Comparison of ENCODE assay signal across 26 cellular contexts in the genomic region with DNA sequence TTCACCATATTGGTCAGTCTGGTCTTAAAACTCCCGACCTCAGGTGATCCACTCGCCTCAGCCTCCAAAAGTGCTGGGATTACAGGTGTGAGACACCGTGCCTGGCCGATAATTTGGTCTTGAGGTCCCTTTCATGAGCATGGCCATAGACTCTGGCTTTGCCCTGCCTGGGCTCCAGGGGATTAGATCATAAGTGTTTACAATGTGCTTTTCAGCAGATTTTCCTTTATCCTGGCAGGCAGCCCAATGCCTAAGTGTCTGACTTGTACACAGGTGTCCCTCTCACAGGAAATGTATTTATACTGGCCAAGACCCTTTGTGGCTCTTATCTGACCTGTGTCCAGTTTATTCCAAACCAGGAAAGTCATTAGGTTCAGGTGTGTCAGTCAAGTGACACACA. TPM values are rescaled to one million over a fixed set of nuclear protein-coding genes. Genes with fewer than 3 reads are reported as not detected.
DNase-seq lines count a peak whose midpoint lies in the region; ATAC-seq and TF ChIP-seq lines count a peak whose summit lies in the region.
"Had no signal": no experiment of that assay in that cellular context is flagged by ENCODE, and none has a peak within 500 bp of the region (broad histone marks: within the 10 kb centered on the region; RNA-seq: fewer than 3 reads in every experiment).

No MANE protein-coding gene starts in this region.

- no peak overlapping the region for H2AFZ ChIP-seq in H9 (ENCODE audit: low read length)
- H2AFZ ChIP-seq: GM23338 had no signal

- TF ChIP-seq CTCF in H9 (conservative IDR thresholded peaks at IDR 0.05) = no peak

- no peak overlapping the region for H3K56ac ChIP-seq in H9 (ENCODE audit: insufficient read length, low read depth, low read length)

- no peaks in the 10 kb centered on the region for H3K4me1 Mint-ChIP-seq in stimulated activated effector memory CD8-positive, alpha-beta T cell treated with anti-CD3 and anti-CD28 coated beads, Interleukin-12 subunit alpha, Interleukin-12 subunit beta, amount 100 ng/mL, for 72 hours
- H3K4me1 Mint-ChIP-seq in H9 = peaks cover 0 to 7% of the 10 kb centered on the region in 2 experiments; a peak in 2 of 4 replicates
- H3K4me1 Mint-ChIP-seq: GM23338, mesothelial cell of epicardium had no signal

- no peak overlapping the region for H4K8ac ChIP-seq in H9 (replicated peaks; ENCODE audit: insufficient read length, low read depth, low read length)

- ATAC-seq in stimulated activated effector memory CD8-positive, alpha-beta T cell treated with anti-CD3 and anti-CD28 coated beads, Interleukin-12 subunit alpha, Interleukin-12 subunit beta, amount 100 ng/mL, for 72 hours = no peak
- ATAC-seq in GM21390 (IDR thresholded peaks at IDR 0.05; ENCODE audit: unreplicated experiment) = no peak
- ATAC-seq: CD8-positive, alpha-beta T cell; foreskin keratinocyte; GM23338; naive thymus-derived CD8-positive, alpha-beta T cell; right cardiac atrium had no signal

- no peak overlapping the region for H2BK5ac ChIP-seq in H9 (ENCODE audit: insufficient read length, low read length)

- no peaks in the 10 kb centered on the region for H4K20me1 ChIP-seq in H9 (ENCODE audit: control insufficient read depth, insufficient read depth, insufficient read length)

- H3K9me3 ChIP-seq in H9 (ENCODE audit: control insufficient read depth, low read depth, low read length) = no peaks in the 10 kb centered on the region
- H3K9me3 ChIP-seq: MG63, SK-N-SH, stomach had no signal

- H3K4me3 Mint-ChIP-seq in stimulated activated effector memory CD8-positive, alpha-beta T cell treated with anti-CD3 and anti-CD28 coated beads, Interleukin-12 subunit alpha, Interleukin-12 subunit beta, amount 100 ng/mL, for 72 hours = no peak overlapping the region
- no peak overlapping the region for H3K4me3 Mint-ChIP-seq in H9
- H3K4me3 Mint-ChIP-seq: activated CD4-positive, alpha-beta memory T cell treated with anti-CD3 and anti-CD28 coated beads for 36 hours; CD8-positive, alpha-beta T cell; GM23338; mesothelial cell of epicardium; naive thymus-derived CD8-positive, alpha-beta T cell had no signal

- H3K79me1 ChIP-seq in H9 (ENCODE audit: insufficient read depth, low read depth, low read length, poor library complexity, severe bottlenecking) = no peaks in the 10 kb centered on the region

- no peak overlapping the region for H4K91ac ChIP-seq in H9 (ENCODE audit: insufficient read length, low read depth, low read length)

- no CpG with 5 or more reads among the region's 4 CpGs for WGBS in H9 (ENCODE audit: extremely low coverage, insufficient read length, low lambda C conversion rate)

- DNase-seq in NCI-H1105 treated with DMSO at 0.1 percent for 48 hours (lab: John Stamatoyannopoulos, UW) = peak; percentile 42
- DNase-seq in NCI-H1105 (lab: John Stamatoyannopoulos, UW) = no peak
- DNase-seq in NCI-H345 treated with DMSO at 0.1 percent for 48 hours (lab: John Stamatoyannopoulos, UW; ENCODE audit: unreplicated experiment) = peak; percentile 13
- DNase-seq in RPMI8226 = peak; percentile 93
- DNase-seq in stimulated activated effector memory CD8-positive, alpha-beta T cell treated with anti-CD3 and anti-CD28 coated beads, Interleukin-12 subunit alpha, Interleukin-12 subunit beta, amount 100 ng/mL, for 72 hours (ENCODE audit: low spot score in 2 of 2) = no peak
- DNase-seq in activated CD8-positive, alpha-beta memory T cell treated with anti-CD3 and anti-CD28 coated beads, Interleukin-2, amount 50 U/mL, for 48 hours = no peak
- no peak for DNase-seq in H9
- DNase-seq: activated CD4-positive, alpha-beta memory T cell treated with anti-CD3 and anti-CD28 coated beads for 36 hours; activated CD4-positive, CD25-positive, alpha-beta regulatory T cell; activated effector memory CD4-positive, alpha-beta T cell treated with anti-CD3 and anti-CD28 coated beads, Interleukin-2, amount 50 U/mL, for 16 hours; CD8-positive, alpha-beta T cell; effector CD8-positive, alpha-beta T cell; foreskin keratinocyte; MG63; naive thymus-derived CD8-positive, alpha-beta T cell; SK-N-SH; stimulated activated CD4-positive, alpha-beta T cell treated with anti-CD3 and anti-CD28 coated beads, Interleukin-12 subunit alpha, Interleukin-12 subunit beta, amount 100 ng/mL, for 4 hours; stomach; trophoblast cell had no signal

- H2AK5ac ChIP-seq in H9 (ENCODE audit: insufficient read length, low read length) = no peak overlapping the region

- peak overlapping the region; percentile 10 for H3K27ac Mint-ChIP-seq in stimulated activated effector memory CD8-positive, alpha-beta T cell treated with anti-CD3 and anti-CD28 coated beads, Interleukin-12 subunit alpha, Interleukin-12 subunit beta, amount 100 ng/mL, for 72 hours
- H3K27ac Mint-ChIP-seq in H9 = no peak overlapping the region
- H3K27ac Mint-ChIP-seq: activated CD4-positive, alpha-beta memory T cell treated with anti-CD3 and anti-CD28 coated beads for 36 hours; CD8-positive, alpha-beta T cell; GM23338; mesothelial cell of epicardium had no signal

- H2BK20ac ChIP-seq in H9 (ENCODE audit: low read depth, low read length, poor library complexity, severe bottlenecking) = no peak overlapping the region

- no peaks in the 10 kb centered on the region for H3K23me2 ChIP-seq in H9 (ENCODE audit: insufficient read length, low read depth, low read length, poor library complexity, severe bottlenecking)

- H2BK120ac ChIP-seq in H9 (ENCODE audit: low read depth, low read length, poor library complexity, severe bottlenecking) = no peak overlapping the region

- H3K9me3 Mint-ChIP-seq in stimulated activated effector memory CD8-positive, alpha-beta T cell treated with anti-CD3 and anti-CD28 coated beads, Interleukin-12 subunit alpha, Interleukin-12 subunit beta, amount 100 ng/mL, for 72 hours = no peaks in the 10 kb centered on the region
- H3K9me3 Mint-ChIP-seq in H9 = no peaks in the 10 kb centered on the region
- H3K9me3 Mint-ChIP-seq: activated CD4-positive, alpha-beta memory T cell treated with anti-CD3 and anti-CD28 coated beads for 36 hours; CD8-positive, alpha-beta T cell; GM23338; mesothelial cell of epicardium; naive thymus-derived CD8-positive, alpha-beta T cell had no signal

- no peak overlapping the region for H3T11ph ChIP-seq in H9 (ENCODE audit: low read length)

- no peak overlapping the region for H3K14ac ChIP-seq in H9 (ENCODE audit: insufficient read depth, low read length)

- H2BK12ac ChIP-seq in H9 (ENCODE audit: insufficient read length, low read depth, low read length) = no peak overlapping the region

- peaks cover 75% of the 10 kb centered on the region for H3K27me3 Mint-ChIP-seq in H9 (ENCODE audit: low read depth)

- H4K5ac ChIP-seq in H9 (ENCODE audit: insufficient read length, low read depth, low read length) = no peak overlapping the region

- no peak overlapping the region for H3K23ac ChIP-seq in H9 (ENCODE audit: insufficient read length, low read depth, low read length)

- H3K36me3 Mint-ChIP-seq in stimulated activated effector memory CD8-positive, alpha-beta T cell treated with anti-CD3 and anti-CD28 coated beads, Interleukin-12 subunit alpha, Interleukin-12 subunit beta, amount 100 ng/mL, for 72 hours = no peaks in the 10 kb centered on the region
- H3K36me3 Mint-ChIP-seq in H9 (ENCODE audit: insufficient read depth in 1 of 3, low read depth in 3 of 3) = peaks cover 2 to 6% (median 3%) of the 10 kb centered on the region in 3 experiments; a peak in 4 of 7 replicates
- H3K36me3 Mint-ChIP-seq: activated CD4-positive, alpha-beta memory T cell treated with anti-CD3 and anti-CD28 coated beads for 36 hours; CD8-positive, alpha-beta T cell; mesothelial cell of epicardium; naive thymus-derived CD8-positive, alpha-beta T cell had no signal

- H3K9ac ChIP-seq in H9 (ENCODE audit: extremely low read depth, insufficient read length, low read length) = no peak overlapping the region
- H3K9ac ChIP-seq: SK-N-SH had no signal

- no peak overlapping the region for H3K27ac ChIP-seq in H9 (ENCODE audit: insufficient read length, low read depth, low read length)
- H3K27ac ChIP-seq: 22Rv1, foreskin keratinocyte, stomach had no signal

- H3K4me1 ChIP-seq in H9 (ENCODE audit: insufficient read depth, low read length) = no peaks in the 10 kb centered on the region
- H3K4me1 ChIP-seq: foreskin keratinocyte had no signal

- H3K4me2 ChIP-seq in H9 (ENCODE audit: insufficient read depth, insufficient read length, low read length) = no peak overlapping the region
- H3K4me2 ChIP-seq: GM23338, SK-N-SH had no signal

- H3K4ac ChIP-seq in H9 (ENCODE audit: low read depth, low read length) = no peak overlapping the region

- H3K27me3 ChIP-seq in H9 (ENCODE audit: insufficient read depth, low read length) = peaks cover 10% of the 10 kb centered on the region

- H2BK15ac ChIP-seq in H9 (ENCODE audit: low read depth, low read length) = no peak overlapping the region

- no peak overlapping the region for H3K18ac ChIP-seq in H9 (ENCODE audit: insufficient read length, low read depth, low read length)

- H3K79me2 ChIP-seq in H9 (ENCODE audit: insufficient read depth, low read length) = no peaks in the 10 kb centered on the region

RNA-seq across cellular contexts. Expression of gene BCAM, which starts 15.9 kb away (rescaled TPM):
- 73.0 and 78.5 TPM in 2 replicates for total RNA-seq in H9 (2021)
- total RNA-seq: activated CD4-positive, alpha-beta memory T cell treated with anti-CD3 and anti-CD28 coated beads for 36 hours; CD8-positive, alpha-beta T cell; naive thymus-derived CD8-positive, alpha-beta T cell had no signal

RNA-seq across cellular contexts. Expression of gene NECTIN2, which starts 21.3 kb away (rescaled TPM):
- total RNA-seq in H9 (2021) = 175 and 176 TPM in 2 replicates

RNA-seq across cellular contexts. Expression of gene CBLC, which starts 47.1 kb away (rescaled TPM):
- 14.2 and 15.9 TPM in 2 replicates for total RNA-seq in H9 (2021)
- total RNA-seq: activated CD4-positive, alpha-beta memory T cell treated with anti-CD3 and anti-CD28 coated beads for 36 hours; CD8-positive, alpha-beta T cell; chondrocyte; naive thymus-derived CD8-positive, alpha-beta T cell; osteocyte; right cardiac atrium had no signal

Comparison
In these comparisons a context has a peak if more than half of its experiments do, and no peak if none do; other contexts are left out.
1. DNase-seq: peak in NCI-H1105 treated with DMSO at 0.1 percent for 48 hours (single experiment), NCI-H345 treated with DMSO at 0.1 percent for 48 hours (single experiment) and RPMI8226 (single experiment); none in NCI-H1105 (single experiment), stimulated activated effector memory CD8-positive, alpha-beta T cell treated with anti-CD3 and anti-CD28 coated beads, Interleukin-12 subunit alpha, Interleukin-12 subunit beta, amount 100 ng/mL, for 72 hours (0 of 2), activated CD8-positive, alpha-beta memory T cell treated with anti-CD3 and anti-CD28 coated beads, Interleukin-2, amount 50 U/mL, for 48 hours (single experiment) and H9 (single experiment).